Comparison of ENCODE assay signal across 9 cellular contexts in genomic region chr21:41361053-41361785, GRCh38. TPM values are rescaled to one million over a fixed set of nuclear protein-coding genes. Genes with fewer than 3 reads are reported as not detected.
DNase-seq lines count a peak whose midpoint lies in the region; ATAC-seq and TF ChIP-seq lines count a peak whose summit lies in the region.
"Had no signal": no experiment of that assay in that cellular context is flagged by ENCODE, and none has a peak within 500 bp of the region (broad histone marks: within the 10 kb centered on the region; RNA-seq: fewer than 3 reads in every experiment).

No MANE protein-coding gene starts in this region.

- peak overlapping the region; percentile 100 for H3K27ac Mint-ChIP-seq in central memory CD8-positive, alpha-beta T cell (ENCODE audit: low read depth)
- H3K27ac Mint-ChIP-seq in natural killer cell treated with Interleukin-12 subunit alpha and Interleukin-12 subunit beta and Interleukin-15 and Interleukin-18, amount 100 ng/mL, for 72 hours: peak overlapping the region; percentile 93 to 98
- H3K27ac Mint-ChIP-seq in endothelial cell (ENCODE audit: unreplicated experiment): no peak overlapping the region
- H3K27ac Mint-ChIP-seq in progenitor cell of endocrine pancreas: no peak overlapping the region

- H3K27ac ChIP-seq in BLaER1 treated with 17β-estradiol and CSF1 and Interleukin-3, amounts not matched to agents 10 nM and 100 nM: peak overlapping the region; percentile 42 to 98 (median 94); a peak in 21 of 22 replicates

- H3K4me1 ChIP-seq in BLaER1 treated with 17β-estradiol and CSF1 and Interleukin-3, amounts not matched to agents 10 nM and 100 nM: peaks cover 42 to 69% (median 60%) of the 10 kb centered on the region in 10 experiments

- no peaks in the 10 kb centered on the region for H3K9me3 ChIP-seq in BLaER1 treated with 17β-estradiol and CSF1 and Interleukin-3, amounts not matched to agents 10 nM and 100 nM (replicated peaks in 1 of 11)

- peaks cover 40% of the 10 kb centered on the region for H3K4me1 Mint-ChIP-seq in central memory CD8-positive, alpha-beta T cell
- peaks cover 19 to 26% of the 10 kb centered on the region in 2 donors for H3K4me1 Mint-ChIP-seq in natural killer cell treated with Interleukin-12 subunit alpha and Interleukin-12 subunit beta and Interleukin-15 and Interleukin-18, amount 100 ng/mL, for 72 hours (ENCODE audit: low read depth in 2 of 2)
- no peaks in the 10 kb centered on the region for H3K4me1 Mint-ChIP-seq in endothelial cell (ENCODE audit: unreplicated experiment)
- no peaks in the 10 kb centered on the region for H3K4me1 Mint-ChIP-seq in progenitor cell of endocrine pancreas (ENCODE audit: low read depth)

- H3K36me3 Mint-ChIP-seq in central memory CD8-positive, alpha-beta T cell (ENCODE audit: insufficient read depth): peaks cover 30% of the 10 kb centered on the region
- no peaks in the 10 kb centered on the region for H3K36me3 Mint-ChIP-seq in natural killer cell treated with Interleukin-12 subunit alpha and Interleukin-12 subunit beta and Interleukin-15 and Interleukin-18, amount 100 ng/mL, for 72 hours
- no peaks in the 10 kb centered on the region for H3K36me3 Mint-ChIP-seq in endothelial cell (ENCODE audit: low read depth, unreplicated experiment)
- H3K36me3 Mint-ChIP-seq in progenitor cell of endocrine pancreas (ENCODE audit: insufficient read depth): no peaks in the 10 kb centered on the region

- H3K27me3 ChIP-seq in BLaER1 treated with 17β-estradiol and CSF1 and Interleukin-3, amounts not matched to agents 10 nM and 100 nM: no peaks in the 10 kb centered on the region

- H3K4me2 ChIP-seq in BLaER1 treated with 17β-estradiol and CSF1 and Interleukin-3, amounts not matched to agents 10 nM and 100 nM: peak overlapping the region; percentile 88 to 98 (median 94)

- H3K9ac ChIP-seq in BLaER1 treated with 17β-estradiol and CSF1 and Interleukin-3, amounts not matched to agents 10 nM and 100 nM: peak overlapping the region; percentile 55 to 91 (median 83); a peak in 20 of 22 replicates

- peaks cover 0 to 5% (median 0%) of the 10 kb centered on the region in 11 experiments; a peak in 1 of 22 replicates for H4K20me1 ChIP-seq in BLaER1 treated with 17β-estradiol and CSF1 and Interleukin-3, amounts not matched to agents 10 nM and 100 nM

- DNase-seq in central memory CD8-positive, alpha-beta T cell (ENCODE audit: low spot score in 2 of 2): no peak
- no peak for DNase-seq in natural killer cell treated with Interleukin-12 subunit alpha and Interleukin-12 subunit beta and Interleukin-15 and Interleukin-18, amount 100 ng/mL, for 72 hours (ENCODE audit: low spot score)
- no peak for DNase-seq in RPMI8226
- no peak for DNase-seq in endothelial cell (ENCODE audit: low spot score)
- DNase-seq in NCI-H524 treated with DMSO at 0.1 percent for 48 hours (lab: John Stamatoyannopoulos, UW): no peak
- no peak for DNase-seq in progenitor cell of endocrine pancreas (ENCODE audit: low spot score, unreplicated experiment)
- DNase-seq: NCI-H1105 treated with DMSO at 0.1 percent for 48 hours had no signal

- TF ChIP-seq CTCF in endothelial cell (IDR thresholded peaks at IDR 0.05; ENCODE audit: unreplicated experiment) (no peak), progenitor cell of endocrine pancreas (IDR thresholded peaks at IDR 0.05; ENCODE audit: unreplicated experiment) (no peak)

- peaks cover 0 to 14% (median 0%) of the 10 kb centered on the region in 11 experiments; a peak in 3 of 22 replicates for H3K36me3 ChIP-seq in BLaER1 treated with 17β-estradiol and CSF1 and Interleukin-3, amounts not matched to agents 10 nM and 100 nM

- peak; percentile 2 for ATAC-seq in GM21786 (IDR thresholded peaks at IDR 0.05; ENCODE audit: unreplicated experiment)
- peak; percentile 1 for ATAC-seq in central memory CD8-positive, alpha-beta T cell (replicated peaks; ENCODE audit: extremely low read depth, poor library complexity, severe bottlenecking)
- ATAC-seq in natural killer cell treated with Interleukin-12 subunit alpha and Interleukin-12 subunit beta and Interleukin-15 and Interleukin-18, amount 100 ng/mL, for 72 hours: no peak

- H3K27me3 Mint-ChIP-seq in central memory CD8-positive, alpha-beta T cell: no peaks in the 10 kb centered on the region
- no peaks in the 10 kb centered on the region for H3K27me3 Mint-ChIP-seq in natural killer cell treated with Interleukin-12 subunit alpha and Interleukin-12 subunit beta and Interleukin-15 and Interleukin-18, amount 100 ng/mL, for 72 hours
- H3K27me3 Mint-ChIP-seq in endothelial cell (ENCODE audit: unreplicated experiment) (peaks cover 8% of the 10 kb centered on the region), progenitor cell of endocrine pancreas (peaks cover 8% of the 10 kb centered on the region)

- H3K9me3 Mint-ChIP-seq in central memory CD8-positive, alpha-beta T cell: no peaks in the 10 kb centered on the region
- no peaks in the 10 kb centered on the region for H3K9me3 Mint-ChIP-seq in natural killer cell treated with Interleukin-12 subunit alpha and Interleukin-12 subunit beta and Interleukin-15 and Interleukin-18, amount 100 ng/mL, for 72 hours
- H3K9me3 Mint-ChIP-seq in endothelial cell (ENCODE audit: unreplicated experiment) (no peaks in the 10 kb centered on the region), progenitor cell of endocrine pancreas (ENCODE audit: low read depth) (no peaks in the 10 kb centered on the region)

- peak overlapping the region in 6 of 10 experiments; percentile 6 to 68 (median 54); a peak in 7 of 20 replicates for H3K4me3 ChIP-seq in BLaER1 treated with 17β-estradiol and CSF1 and Interleukin-3, amounts not matched to agents 10 nM and 100 nM

- H3K4me3 Mint-ChIP-seq in central memory CD8-positive, alpha-beta T cell: peak overlapping the region; percentile 93
- peak overlapping the region; percentile 94 for H3K4me3 Mint-ChIP-seq in natural killer cell treated with Interleukin-12 subunit alpha and Interleukin-12 subunit beta and Interleukin-15 and Interleukin-18, amount 100 ng/mL, for 72 hours
- no peak overlapping the region for H3K4me3 Mint-ChIP-seq in endothelial cell (ENCODE audit: unreplicated experiment)
- H3K4me3 Mint-ChIP-seq in progenitor cell of endocrine pancreas (ENCODE audit: low read depth): no peak overlapping the region

RNA-seq across cellular contexts. Expression of gene MX2, which starts 0.6 kb away (rescaled TPM):
- total RNA-seq in natural killer cell treated with Interleukin-12 subunit alpha and Interleukin-12 subunit beta and Interleukin-15 and Interleukin-18, amount 100 ng/mL, for 72 hours: 10 to 100 TPM in 1 of 2 donors, 1 to 10 TPM in 1; 7.9 to 14.1 TPM
- total RNA-seq in endothelial cell (ENCODE audit: unreplicated experiment) (5.4 TPM), progenitor cell of endocrine pancreas (0.69 and 0.86 TPM in 2 replicates)

RNA-seq across cellular contexts. Expression of gene FAM3B, which starts 44.6 kb away (rescaled TPM):
- total RNA-seq in natural killer cell treated with Interleukin-12 subunit alpha and Interleukin-12 subunit beta and Interleukin-15 and Interleukin-18, amount 100 ng/mL, for 72 hours: not detected
- total RNA-seq in endothelial cell (ENCODE audit: unreplicated experiment) (0.33 TPM), progenitor cell of endocrine pancreas (8.2 and 10.1 TPM in 2 replicates)

Comparison
In these comparisons a context has a peak if more than half of its experiments do, and no peak if none do; other contexts are left out.
1. ATAC-seq: peak in GM21786 (single experiment) and central memory CD8-positive, alpha-beta T cell (single experiment); none in natural killer cell treated with Interleukin-12 subunit alpha and Interleukin-12 subunit beta and Interleukin-15 and Interleukin-18, amount 100 ng/mL, for 72 hours (0 of 2).
2. H3K27ac Mint-ChIP-seq: peak in central memory CD8-positive, alpha-beta T cell (single experiment) and natural killer cell treated with Interleukin-12 subunit alpha and Interleukin-12 subunit beta and Interleukin-15 and Interleukin-18, amount 100 ng/mL, for 72 hours (2 of 2); none in endothelial cell (single experiment) and progenitor cell of endocrine pancreas (single experiment).
3. H3K4me3 Mint-ChIP-seq: peak in central memory CD8-positive, alpha-beta T cell (single experiment) and natural killer cell treated with Interleukin-12 subunit alpha and Interleukin-12 subunit beta and Interleukin-15 and Interleukin-18, amount 100 ng/mL, for 72 hours (single experiment); none in endothelial cell (single experiment) and progenitor cell of endocrine pancreas (single experiment).